ENCODE assay signal across 11 cellular contexts in genomic region chr7:37310322-37311080, GRCh38.
DNase-seq lines count a peak whose midpoint lies in the region; ATAC-seq and TF ChIP-seq lines count a peak whose summit lies in the region.
"Had no signal": no experiment of that assay in that cellular context is flagged by ENCODE, and none has a peak within 500 bp of the region (broad histone marks: within the 10 kb centered on the region; RNA-seq: fewer than 3 reads in every experiment).

No MANE protein-coding gene starts in this region.

- H3K4ac ChIP-seq in IMR-90 (ENCODE audit: low read depth, low read length), result no peak overlapping the region

- no peak for DNase-seq in IMR-90
- DNase-seq in activated B cell treated with CpG ODN at 0.5 μM for 24 hours, result no peak
- no peak for DNase-seq in right lobe of liver
- DNase-seq in NCI-H1417 (lab: John Stamatoyannopoulos, UW), result no peak
- no peak for DNase-seq in amniotic stem cell (lab: John Stamatoyannopoulos, UW)
- no peak for DNase-seq in osteoblast (ENCODE audit: insufficient read length, low spot score, missing footprints)
- no peak for DNase-seq in esophagus squamous epithelium (lab: John Stamatoyannopoulos, UW)
- DNase-seq: NCI-H69 had no signal

- no peaks in the 10 kb centered on the region for H3K27me3 Mint-ChIP-seq in activated B cell treated with CpG ODN at 0.5 μM for 24 hours

- H3K9ac ChIP-seq in BLaER1, result no peak overlapping the region
- no peak overlapping the region for H3K9ac ChIP-seq in IMR-90 (ENCODE audit: low read depth, low read length)
- H3K9ac ChIP-seq: KMS-11 had no signal

- CTCF ChIA-PET in IMR-90 (lab: Yijun Ruan, JAX) (no interaction called here), activated B cell treated with CpG ODN at 0.5 μM for 24 hours (lab: Charles Lee) (interaction anchor here (0.8 to 2.5 kb wide), 2 partner anchors 26 to 42 kb away, joined by 3 to 8 read pairs; no protein-coding TSS in a partner anchor)

- peak overlapping the region; percentile 35 for H3K4me3 Mint-ChIP-seq in activated B cell treated with CpG ODN at 0.5 μM for 24 hours

- TF ChIP-seq CTCF in IMR-90 (conservative IDR thresholded peaks at IDR 0.05; ENCODE audit: low read depth, low read length), result no peak
- TF ChIP-seq CTCF in activated B cell treated with CpG ODN at 0.5 μM for 24 hours (IDR thresholded peaks at IDR 0.05), result no peak
- TF ChIP-seq CTCF in right lobe of liver (IDR thresholded peaks at IDR 0.05), result no peak
- no peak for TF ChIP-seq CTCF in osteoblast (IDR thresholded peaks at IDR 0.05; ENCODE audit: extremely low read depth, low read depth, low read length)
- TF ChIP-seq CTCF in esophagus squamous epithelium (IDR thresholded peaks at IDR 0.05), result no peak

- peak overlapping the region; percentile 77 for H3K27ac Mint-ChIP-seq in activated B cell treated with CpG ODN at 0.5 μM for 24 hours

- no peak overlapping the region for H4K5ac ChIP-seq in IMR-90 (ENCODE audit: low read depth, low read length)

- no peak overlapping the region for H3K4me3 ChIP-seq in BLaER1
- no peak overlapping the region for H3K4me3 ChIP-seq in IMR-90 (ENCODE audit: insufficient read depth, low read depth, low read length)
- no peak overlapping the region for H3K4me3 ChIP-seq in right lobe of liver
- no peak overlapping the region for H3K4me3 ChIP-seq in osteoblast (ENCODE audit: insufficient read depth, low read length)
- no peak overlapping the region for H3K4me3 ChIP-seq in esophagus squamous epithelium

- H3K23ac ChIP-seq in IMR-90 (ENCODE audit: low read depth, low read length), result no peak overlapping the region

- H3K4me2 ChIP-seq in BLaER1, result peak overlapping the region; percentile 8; the same call in 1 of the 2 replicates
- H3K4me2 ChIP-seq in IMR-90 (ENCODE audit: low read depth, low read length), result no peak overlapping the region
- no peak overlapping the region for H3K4me2 ChIP-seq in osteoblast (ENCODE audit: insufficient read depth, low read length)
- H3K4me2 ChIP-seq: KMS-11 had no signal

- H3K18ac ChIP-seq in IMR-90 (ENCODE audit: low read depth, low read length), result no peak overlapping the region

- H3K36me3 ChIP-seq in BLaER1 (peaks cover 95% of the 10 kb centered on the region), IMR-90 (ENCODE audit: control insufficient read depth, insufficient read depth, low read length) (no peaks in the 10 kb centered on the region), right lobe of liver (peaks cover 0 to 4% (median 0%) of the 10 kb centered on the region in 4 donors), osteoblast (ENCODE audit: insufficient read depth, low read length) (no peaks in the 10 kb centered on the region), esophagus squamous epithelium (peaks cover 0 to 4% (median 0%) of the 10 kb centered on the region in 3 donors)

- BruUV-seq in IMR-90 (replicated peaks; lab: Mats Ljungman, UMichigan), result no TSS peak

- H3K36me3 Mint-ChIP-seq in activated B cell treated with CpG ODN at 0.5 μM for 24 hours (ENCODE audit: low read depth), result peaks cover 74% of the 10 kb centered on the region

- no peak overlapping the region for H2AK9ac ChIP-seq in IMR-90 (replicated peaks; ENCODE audit: low read depth, low read length, poor library complexity)

- no peak overlapping the region for H4K91ac ChIP-seq in IMR-90 (ENCODE audit: insufficient read depth, low read depth, low read length)

- H3K4me1 ChIP-seq in BLaER1 (peaks cover 12% of the 10 kb centered on the region), IMR-90 (ENCODE audit: control insufficient read depth, insufficient read depth, low read length) (no peaks in the 10 kb centered on the region), right lobe of liver (no peaks in the 10 kb centered on the region), osteoblast (ENCODE audit: insufficient read depth, low read length) (no peaks in the 10 kb centered on the region), esophagus squamous epithelium (peaks cover 0 to 11% (median 0%) of the 10 kb centered on the region in 3 donors)

- POLR2A ChIA-PET in IMR-90 (lab: Charles Lee; ENCODE audit: unreplicated experiment), result no interaction called here
- POLR2A ChIA-PET in activated B cell treated with CpG ODN at 0.5 μM for 24 hours (lab: Charles Lee), result interaction anchor here (0.9 kb wide), 1 partner anchor 26 kb away, joined by 3 read pairs; no protein-coding TSS in a partner anchor

- no peaks in the 10 kb centered on the region for H3K79me1 ChIP-seq in IMR-90 (ENCODE audit: low read depth in 1 of 2, low read length in 2 of 2)

- no peak overlapping the region for H3K56ac ChIP-seq in IMR-90 (ENCODE audit: extremely low read depth, insufficient read depth, low read length)

- no peak overlapping the region for H2BK20ac ChIP-seq in IMR-90 (ENCODE audit: low read depth, low read length)

- peaks cover 64% of the 10 kb centered on the region for H3K4me1 Mint-ChIP-seq in activated B cell treated with CpG ODN at 0.5 μM for 24 hours

- no peak overlapping the region for H2AFZ ChIP-seq in IMR-90 (replicated peaks; ENCODE audit: low read length, poor library complexity)
- no peak overlapping the region for H2AFZ ChIP-seq in osteoblast (ENCODE audit: low read length)

- H3K27me3 ChIP-seq in BLaER1 (no peaks in the 10 kb centered on the region), IMR-90 (ENCODE audit: control insufficient read depth, insufficient read depth, low read length) (no peaks in the 10 kb centered on the region), right lobe of liver (no peaks in the 10 kb centered on the region), osteoblast (ENCODE audit: insufficient read depth, low read length) (no peaks in the 10 kb centered on the region), esophagus squamous epithelium (no peaks in the 10 kb centered on the region)

- TF ChIP-seq RAD21 in IMR-90 (IDR thresholded peaks at IDR 0.05; ENCODE audit: low read length), result no peak

- dilution Hi-C loops in IMR-90 (cut with HindIII; ENCODE audit: low sequenced_read_pairs, unreplicated experiment), result no loop called here

- H3K27ac ChIP-seq in BLaER1 (no peak overlapping the region), IMR-90 (ENCODE audit: insufficient read depth, low read length) (no peak overlapping the region), right lobe of liver (no peak overlapping the region), osteoblast (ENCODE audit: low read depth, low read length) (no peak overlapping the region), esophagus squamous epithelium (peak overlapping the region in 1 of 4 donors; percentile 22)
- H3K27ac ChIP-seq: KMS-11 had no signal

- in situ Hi-C loops in IMR-90 (cut with MboI; ENCODE audit: low sequenced_read_pairs), result no loop called here

- ATAC-seq in IMR-90 (ENCODE audit: low read depth), result no peak
- peak; percentile 46 for ATAC-seq in activated B cell treated with CpG ODN at 0.5 μM for 24 hours (ENCODE audit: low read depth)
- peak; percentile 44 to 65 (median 55) for ATAC-seq in right lobe of liver
- ATAC-seq: left lobe of liver had no signal

- H4K20me1 ChIP-seq in BLaER1 (no peaks in the 10 kb centered on the region), IMR-90 (ENCODE audit: insufficient read depth, low read length) (no peaks in the 10 kb centered on the region), osteoblast (ENCODE audit: insufficient read depth, low read length) (no peaks in the 10 kb centered on the region)

- TF ChIP-seq POLR2A in IMR-90 (IDR thresholded peaks at IDR 0.05; ENCODE audit: low read depth, low read length), result no peak
- no peak for TF ChIP-seq POLR2A in right lobe of liver (IDR thresholded peaks at IDR 0.05)
- no peak for TF ChIP-seq POLR2A in esophagus squamous epithelium (IDR thresholded peaks at IDR 0.05)

- H2BK120ac ChIP-seq in IMR-90 (ENCODE audit: low read depth, low read length), result no peak overlapping the region

- peaks cover 5% of the 10 kb centered on the region for H3K9me3 Mint-ChIP-seq in activated B cell treated with CpG ODN at 0.5 μM for 24 hours

- intact Hi-C loops in IMR-90 (cut with micrococcal nuclease) (no loop called here), activated B cell treated with CpG ODN at 0.5 μM for 24 hours (cut with micrococcal nuclease) (loop anchor here (1.0 to 2.0 kb wide), 4 partner anchors 8 to 42 kb away; no protein-coding TSS in a partner anchor), right lobe of liver (cut with DNase I) (no loop called here), esophagus squamous epithelium (cut with DNase I) (no loop called here)

- no peak overlapping the region for H2AK5ac ChIP-seq in IMR-90 (ENCODE audit: low read depth, low read length)

- no peak overlapping the region for H2BK15ac ChIP-seq in IMR-90 (ENCODE audit: low read depth, low read length)

- no peak overlapping the region for H4K8ac ChIP-seq in IMR-90 (ENCODE audit: low read depth in 2 of 2, low read length in 2 of 2)

- no CpG with 5 or more reads among the region's 3 CpGs for WGBS in IMR-90 (ENCODE audit: extremely low coverage in 2 of 2, insufficient read length in 1 of 2), 2 experiments
- 81% methylated on average over 3 of the region's 3 CpGs for WGBS in right lobe of liver (ENCODE audit: insufficient coverage, low coverage, low lambda C conversion rate, missing lambda C conversion rate)
- WGBS in esophagus squamous epithelium, 2 donors, result 53 to 67% methylated on average over 3 of the region's 3 CpGs

- H3K9me3 ChIP-seq in BLaER1 (peaks cover 21% of the 10 kb centered on the region), IMR-90 (ENCODE audit: control insufficient read depth, insufficient read depth, low read length) (peaks cover 8% of the 10 kb centered on the region), right lobe of liver (no peaks in the 10 kb centered on the region), osteoblast (ENCODE audit: low read depth, low read length) (peaks cover 2% of the 10 kb centered on the region), esophagus squamous epithelium (no peaks in the 10 kb centered on the region)

- no peaks in the 10 kb centered on the region for H3K79me2 ChIP-seq in osteoblast (ENCODE audit: insufficient read depth, low read length)

- no peak overlapping the region for H3K14ac ChIP-seq in IMR-90 (replicated peaks; ENCODE audit: low read depth, low read length)

- H2BK5ac ChIP-seq in IMR-90 (ENCODE audit: low read depth, low read length, poor library complexity, severe bottlenecking), result no peak overlapping the region

- H3K9me1 ChIP-seq in IMR-90 (ENCODE audit: insufficient read depth, low read length), result no peaks in the 10 kb centered on the region

TF ChIP-seq in IMR-90, 13 proteins besides CTCF, POLR2A, EP300 and RAD21:
- TF ChIP-seq RCOR1 (IDR thresholded peaks at IDR 0.05; ENCODE audit: insufficient replicate concordance, low read length) (no peak), NFE2L2 (IDR thresholded peaks at IDR 0.05; ENCODE audit: low read depth, low read length) (peak; percentile 26; the same call in 1 of the 2 replicates)
